In genomic region chr6:150712502-150713252, GRCh38 we compare ENCODE assay signal across 24 cellular contexts.
A peak's percentile ranks its signal among the peaks of the same experiment; 100 is the strongest.
DNase-seq lines count a peak whose midpoint lies in the region; ATAC-seq, FAIRE-seq and TF ChIP-seq lines count a peak whose summit lies in the region.
"Had no signal": no experiment of that assay in that cellular context is flagged by ENCODE, and none has a peak within 500 bp of the region (broad histone marks: within the 10 kb centered on the region; RNA-seq: fewer than 3 reads in every experiment).

No MANE protein-coding gene starts in this region.

- no TSS peak for BruUV-seq in endothelial cell of umbilical vein (replicated peaks; lab: Mats Ljungman, UMichigan)

- no peak overlapping the region for H3K4me2 ChIP-seq in endothelial cell of umbilical vein (ENCODE audit: insufficient read depth, low read length)

- TF ChIP-seq EP300 in upper lobe of left lung (IDR thresholded peaks at IDR 0.05): peak in 1 of 4 donors; percentile 49

- no peak overlapping the region for H3K9ac ChIP-seq in endothelial cell of umbilical vein (replicated peaks; ENCODE audit: extremely low read depth, insufficient read depth, low read length)
- H3K9ac ChIP-seq: parathyroid adenoma had no signal

- H2AFZ ChIP-seq in endothelial cell of umbilical vein (ENCODE audit: low read depth, low read length): no peak overlapping the region
- H2AFZ ChIP-seq: parathyroid adenoma had no signal

- CTCF ChIA-PET in endothelial cell of umbilical vein (lab: Charles Lee): interaction anchor here (0.7 to 1.1 kb wide), 6 partner anchors 11 to 294 kb away, joined by 3 to 4 read pairs (median 3); no protein-coding TSS in a partner anchor

- TF ChIP-seq CTCF in endothelial cell of umbilical vein (IDR thresholded peaks at IDR 0.05; ENCODE audit: extremely low read depth in 1 of 2, insufficient read depth in 1 of 2, low read depth in 1 of 2, low read length in 2 of 2): no peak
- no peak for TF ChIP-seq CTCF in upper lobe of left lung (IDR thresholded peaks at IDR 0.05)
- no peak for TF ChIP-seq CTCF in glutamatergic neuron (IDR thresholded peaks at IDR 0.05; ENCODE audit: partially characterized antibody, unreplicated experiment)

- no peaks in the 10 kb centered on the region for H3K36me3 Mint-ChIP-seq in glutamatergic neuron (ENCODE audit: unreplicated experiment)
- H3K36me3 Mint-ChIP-seq: activated naive CD4-positive, alpha-beta T cell treated with anti-CD3 and anti-CD28 coated beads, Interleukin-2, amount 50 U/mL, for 24 hours; naive thymus-derived CD8-positive, alpha-beta T cell; stimulated activated effector memory CD8-positive, alpha-beta T cell treated with anti-CD3 and anti-CD28 coated beads, Interleukin-12 subunit alpha, Interleukin-12 subunit beta, amount 100 ng/mL, for 72 hours had no signal

- no peaks in the 10 kb centered on the region for H3K4me1 Mint-ChIP-seq in glutamatergic neuron (ENCODE audit: low read depth, unreplicated experiment)
- H3K4me1 Mint-ChIP-seq: activated naive CD4-positive, alpha-beta T cell treated with anti-CD3 and anti-CD28 coated beads, Interleukin-2, amount 50 U/mL, for 24 hours; CD8-positive, alpha-beta memory T cell; stimulated activated effector memory CD8-positive, alpha-beta T cell treated with anti-CD3 and anti-CD28 coated beads, Interleukin-12 subunit alpha, Interleukin-12 subunit beta, amount 100 ng/mL, for 72 hours had no signal

- dilution Hi-C loops in endothelial cell of umbilical vein (cut with MboI; ENCODE audit: extremely low pct_ligation_motif_present, low sequenced_read_pairs): no loop called here

- no peak for TF ChIP-seq POLR2A in endothelial cell of umbilical vein (IDR thresholded peaks at IDR 0.05; ENCODE audit: low read depth, low read length)
- no peak for TF ChIP-seq POLR2A in upper lobe of left lung (IDR thresholded peaks at IDR 0.05)

- FAIRE-seq in endothelial cell of umbilical vein (lab: Jason Lieb, UNC): no peak
- FAIRE-seq: H54 had no signal

- H4K20me1 ChIP-seq in endothelial cell of umbilical vein (replicated peaks; ENCODE audit: control insufficient read depth, extremely low read depth, insufficient read depth, low read length): no peaks in the 10 kb centered on the region

- POLR2A ChIA-PET in endothelial cell of umbilical vein (lab: Charles Lee): no interaction called here

- H3K4me1 ChIP-seq in endothelial cell of umbilical vein (ENCODE audit: control insufficient read depth, extremely low read depth, insufficient read depth, low read length): no peaks in the 10 kb centered on the region
- H3K4me1 ChIP-seq in upper lobe of left lung: peaks cover 9 to 21% (median 16%) of the 10 kb centered on the region in 4 donors

- no peak overlapping the region for H3K4me3 ChIP-seq in endothelial cell of umbilical vein (replicated peaks in 1 of 3; ENCODE audit: insufficient read depth in 1 of 3, low read depth in 1 of 3, low read length in 3 of 3)
- no peak overlapping the region for H3K4me3 ChIP-seq in upper lobe of left lung
- H3K4me3 ChIP-seq: thyroid gland had no signal

- H3K9me3 ChIP-seq in endothelial cell of umbilical vein (replicated peaks; ENCODE audit: control insufficient read depth, insufficient read depth, low read length) (no peaks in the 10 kb centered on the region), upper lobe of left lung (no peaks in the 10 kb centered on the region)
- H3K9me3 ChIP-seq: thyroid gland had no signal

- no peak for ATAC-seq in upper lobe of left lung (ENCODE audit: low FRiP score in 2 of 2)
- no peak for ATAC-seq in GM18858 (IDR thresholded peaks at IDR 0.05; ENCODE audit: unreplicated experiment)
- ATAC-seq: activated T-cell treated with anti-CD3 and anti-CD28 coated beads, Interleukin-2, amount 50 U/mL, for 4 hours; naive thymus-derived CD8-positive, alpha-beta T cell; stimulated activated effector memory CD8-positive, alpha-beta T cell treated with anti-CD3 and anti-CD28 coated beads, Interleukin-12 subunit alpha, Interleukin-12 subunit beta, amount 100 ng/mL, for 72 hours had no signal

- no peaks in the 10 kb centered on the region for H3K79me2 ChIP-seq in endothelial cell of umbilical vein (ENCODE audit: control insufficient read depth, insufficient read depth, low read length)

- peaks cover under 1% of the 10 kb centered on the region for H3K9me3 Mint-ChIP-seq in glutamatergic neuron (ENCODE audit: unreplicated experiment)
- H3K9me3 Mint-ChIP-seq: activated naive CD4-positive, alpha-beta T cell treated with anti-CD3 and anti-CD28 coated beads, Interleukin-2, amount 50 U/mL, for 24 hours; activated T-cell treated with anti-CD3 and anti-CD28 coated beads, Interleukin-2, amount 50 U/mL, for 4 hours; CD8-positive, alpha-beta memory T cell; endodermal cell; naive thymus-derived CD8-positive, alpha-beta T cell; stimulated activated effector memory CD8-positive, alpha-beta T cell treated with anti-CD3 and anti-CD28 coated beads, Interleukin-12 subunit alpha, Interleukin-12 subunit beta, amount 100 ng/mL, for 72 hours had no signal

- no peak overlapping the region for H3K27ac Mint-ChIP-seq in glutamatergic neuron (ENCODE audit: unreplicated experiment)
- H3K27ac Mint-ChIP-seq: activated naive CD4-positive, alpha-beta T cell treated with anti-CD3 and anti-CD28 coated beads, Interleukin-2, amount 50 U/mL, for 24 hours; CD8-positive, alpha-beta memory T cell; endodermal cell; naive thymus-derived CD8-positive, alpha-beta T cell; stimulated activated effector memory CD8-positive, alpha-beta T cell treated with anti-CD3 and anti-CD28 coated beads, Interleukin-12 subunit alpha, Interleukin-12 subunit beta, amount 100 ng/mL, for 72 hours had no signal

- H3K36me3 ChIP-seq in endothelial cell of umbilical vein (ENCODE audit: control insufficient read depth in 2 of 2, extremely low read depth in 1 of 2, insufficient read depth in 2 of 2, low read length in 2 of 2) (no peaks in the 10 kb centered on the region), upper lobe of left lung (no peaks in the 10 kb centered on the region)
- H3K36me3 ChIP-seq: thyroid gland had no signal

- H3K27ac ChIP-seq in endothelial cell of umbilical vein (ENCODE audit: insufficient read depth, low read depth, low read length) (no peak overlapping the region), upper lobe of left lung (peak overlapping the region in 3 of 4 donors; percentile 52 to 67 (median 66))
- H3K27ac ChIP-seq: 22Rv1, parathyroid adenoma, thyroid gland had no signal

- WGBS in upper lobe of left lung, 2 donors: 62 to 64% methylated on average over 7 of the region's 7 CpGs

- no peaks in the 10 kb centered on the region for H3K27me3 Mint-ChIP-seq in glutamatergic neuron (ENCODE audit: unreplicated experiment)

- no peaks in the 10 kb centered on the region for H3K9me1 ChIP-seq in endothelial cell of umbilical vein (replicated peaks; ENCODE audit: control insufficient read depth, extremely low read depth, insufficient read depth, low read length)

- intact Hi-C loops in endothelial cell of umbilical vein (cut with micrococcal nuclease): no loop called here

- no peak overlapping the region for H3K4me3 Mint-ChIP-seq in glutamatergic neuron (ENCODE audit: unreplicated experiment)
- H3K4me3 Mint-ChIP-seq: activated naive CD4-positive, alpha-beta T cell treated with anti-CD3 and anti-CD28 coated beads, Interleukin-2, amount 50 U/mL, for 24 hours; activated T-cell treated with anti-CD3 and anti-CD28 coated beads, Interleukin-2, amount 50 U/mL, for 4 hours; CD8-positive, alpha-beta memory T cell; endodermal cell; naive thymus-derived CD8-positive, alpha-beta T cell; stimulated activated effector memory CD8-positive, alpha-beta T cell treated with anti-CD3 and anti-CD28 coated beads, Interleukin-12 subunit alpha, Interleukin-12 subunit beta, amount 100 ng/mL, for 72 hours had no signal

- DNase-seq in NCI-H2107 treated with DMSO at 0.1 percent for 48 hours (lab: John Stamatoyannopoulos, UW; ENCODE audit: unreplicated experiment) (peak; percentile 34), NCI-H2107 (lab: John Stamatoyannopoulos, UW) (no peak), endothelial cell of umbilical vein (ENCODE audit: low read depth, low spot score) (peak; percentile 24), midbrain (lab: John Stamatoyannopoulos, UW) (peak; percentile 31), upper lobe of left lung (no peak), NOMO-1 (lab: John Stamatoyannopoulos, UW; ENCODE audit: unreplicated experiment in 2 of 2) (no peak), glutamatergic neuron (no peak)
- DNase-seq: activated CD4-positive, alpha-beta T cell treated with anti-CD3 and anti-CD28 coated beads for 1 hour; activated CD8-positive, alpha-beta memory T cell treated with anti-CD3 and anti-CD28 coated beads for 24 hours; activated T-cell treated with anti-CD3 and anti-CD28 coated beads, Interleukin-2, amount 50 U/mL, for 4 hours; aorta; CD8-positive, alpha-beta memory T cell; DMS79 treated with DMSO at 0.1 percent for 48 hours; endodermal cell; mesenchymal stem cell; naive thymus-derived CD8-positive, alpha-beta T cell; NCI-H69 had no signal

- no peaks in the 10 kb centered on the region for H3K27me3 ChIP-seq in endothelial cell of umbilical vein (ENCODE audit: control insufficient read depth in 2 of 2, insufficient read depth in 2 of 2, low read length in 2 of 2)
- no peaks in the 10 kb centered on the region for H3K27me3 ChIP-seq in upper lobe of left lung
- H3K27me3 ChIP-seq: thyroid gland had no signal

TF ChIP-seq in endothelial cell of umbilical vein, 7 proteins besides CTCF, POLR2A, EP300 and RAD21:
- TF ChIP-seq MYC (IDR thresholded peaks at IDR 0.05; ENCODE audit: low read depth, low read length): no peak
- no peak for TF ChIP-seq GATA2 (IDR thresholded peaks at IDR 0.05; ENCODE audit: insufficient read depth, insufficient read length, low read depth, low read length)
- no peak for TF ChIP-seq POLR2AphosphoS5 (IDR thresholded peaks at IDR 0.05; ENCODE audit: insufficient read depth, low read depth, low read length)
- TF ChIP-seq MAX (IDR thresholded peaks at IDR 0.05; ENCODE audit: insufficient read depth, insufficient read length): no peak

Comparison
In these comparisons a context has a peak if more than half of its experiments do, and no peak if none do; other contexts are left out.
1. DNase-seq: peak in NCI-H2107 treated with DMSO at 0.1 percent for 48 hours (single experiment), endothelial cell of umbilical vein (single experiment) and midbrain (single experiment); none in NCI-H2107 (single experiment), upper lobe of left lung (0 of 2), NOMO-1 (0 of 2) and glutamatergic neuron (single experiment).